ENCODE assay signal across 27 cellular contexts in the genomic region with DNA sequence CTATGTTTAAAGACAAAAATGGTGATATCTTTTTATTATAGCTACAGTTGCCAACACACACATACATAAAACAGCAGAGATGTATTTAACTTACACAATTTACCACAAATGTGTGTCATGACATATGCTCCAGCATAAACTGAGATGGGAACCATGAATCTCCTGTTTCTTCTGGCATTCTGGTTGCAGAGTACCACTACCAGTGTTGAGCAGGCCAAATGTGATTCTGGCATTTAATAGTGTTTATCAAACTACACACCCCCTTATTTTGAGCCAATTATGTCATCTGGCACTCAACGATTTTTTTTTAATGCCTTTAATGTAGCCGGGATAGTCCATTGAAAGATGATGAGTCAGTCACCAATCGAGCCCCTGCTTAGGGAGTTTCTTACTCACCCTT. TPM values are rescaled to one million over a fixed set of nuclear protein-coding genes. Genes with fewer than 3 reads are reported as not detected.
DNase-seq lines count a peak whose midpoint lies in the region; ATAC-seq, FAIRE-seq and TF ChIP-seq lines count a peak whose summit lies in the region.
"Had no signal": no experiment of that assay in that cellular context is flagged by ENCODE, and none has a peak within 500 bp of the region (broad histone marks: within the 10 kb centered on the region; RNA-seq: fewer than 3 reads in every experiment).

No MANE protein-coding gene starts in this region.

- ATAC-seq in HG03139 (IDR thresholded peaks at IDR 0.05; ENCODE audit: unreplicated experiment), result no peak
- ATAC-seq: lower lobe of right lung; naive thymus-derived CD4-positive, alpha-beta T cell had no signal

- FAIRE-seq in keratinocyte (lab: Jason Lieb, UNC), result peak; percentile 36
- FAIRE-seq: endothelial cell of umbilical vein, GM19239 had no signal

- no peaks in the 10 kb centered on the region for H3K9me3 ChIP-seq in MG63
- no peaks in the 10 kb centered on the region for H3K9me3 ChIP-seq in keratinocyte (ENCODE audit: control insufficient read depth, low read depth, low read length)
- H3K9me3 ChIP-seq: lower lobe of right lung, sigmoid colon had no signal

- H3K9me1 ChIP-seq in keratinocyte (ENCODE audit: control insufficient read depth, extremely low read depth, insufficient read depth, low read length), result no peaks in the 10 kb centered on the region

- no peak overlapping the region for H3K4me3 Mint-ChIP-seq in chondrocyte (ENCODE audit: unreplicated experiment)
- H3K4me3 Mint-ChIP-seq: CD8-positive, alpha-beta memory T cell; IgD-negative memory B cell; immature natural killer cell; naive thymus-derived CD4-positive, alpha-beta T cell had no signal

- peaks cover 17% of the 10 kb centered on the region for H3K4me1 ChIP-seq in keratinocyte (ENCODE audit: control insufficient read depth, extremely low read depth, insufficient read depth, low read length)

- H3K27ac Mint-ChIP-seq in chondrocyte (ENCODE audit: unreplicated experiment), result peak overlapping the region; percentile 14
- H3K27ac Mint-ChIP-seq: CD8-positive, alpha-beta memory T cell; IgD-negative memory B cell; immature natural killer cell; naive thymus-derived CD4-positive, alpha-beta T cell had no signal

- no peaks in the 10 kb centered on the region for H4K20me1 ChIP-seq in keratinocyte (ENCODE audit: control insufficient read depth, extremely low read depth, insufficient read depth, low read length)

- H3K27me3 Mint-ChIP-seq in chondrocyte (ENCODE audit: low read depth), result no peaks in the 10 kb centered on the region

- peak overlapping the region; percentile 44 for H3K27ac ChIP-seq in keratinocyte (ENCODE audit: control insufficient read depth, insufficient read depth, low read length)
- H3K27ac ChIP-seq: coronary artery, lower lobe of right lung, SK-N-MC had no signal

- H3K36me3 ChIP-seq in MG63, result no peaks in the 10 kb centered on the region
- H3K36me3 ChIP-seq in keratinocyte (ENCODE audit: control insufficient read depth in 2 of 2, extremely low read depth in 1 of 2, insufficient read depth in 2 of 2, low read length in 2 of 2), result no peaks in the 10 kb centered on the region
- H3K36me3 ChIP-seq: lower lobe of right lung, sigmoid colon had no signal

- DNase-seq in EL (peak; percentile 57), MG63 (peak; percentile 36), chondrocyte (ENCODE audit: low spot score) (no peak), keratinocyte (ENCODE audit: low read depth, low spot score) (no peak), COR-L47 (lab: John Stamatoyannopoulos, UW) (no peak), NCI-H2196 treated with DMSO at 0.1 percent for 48 hours (lab: John Stamatoyannopoulos, UW; ENCODE audit: unreplicated experiment) (no peak)
- no peak for DNase-seq in stimulated activated CD4-positive, alpha-beta T cell treated with anti-CD3 and anti-CD28 coated beads, Interleukin-15, amount 100 ng/mL, for 24 hours
- DNase-seq: activated CD4-positive, alpha-beta T cell treated with anti-CD3 and anti-CD28 coated beads for 48 hours; activated CD8-positive, alpha-beta memory T cell treated with anti-CD3 and anti-CD28 coated beads, Interleukin-2, amount 50 U/mL, for 4 hours; activated gamma-delta T cell treated with Interleukin-2 at 50 U/mL for 16 hours; aorta; CD8-positive, alpha-beta memory T cell; DND-41; H7; head of caudate nucleus; immature natural killer cell; lower lobe of right lung; naive thymus-derived CD4-positive, alpha-beta T cell; NCI-H774; sigmoid colon; stimulated activated CD4-positive, alpha-beta T cell treated with anti-CD3 and anti-CD28 coated beads, Interleukin-2, amount 100 ng/mL, for 48 hours had no signal

- no peaks in the 10 kb centered on the region for H3K9me3 Mint-ChIP-seq in chondrocyte (ENCODE audit: low read depth)
- H3K9me3 Mint-ChIP-seq: immature natural killer cell; naive thymus-derived CD4-positive, alpha-beta T cell had no signal

- H3K36me3 Mint-ChIP-seq in chondrocyte (ENCODE audit: low read depth), result no peaks in the 10 kb centered on the region
- H3K36me3 Mint-ChIP-seq: CD8-positive, alpha-beta memory T cell; immature natural killer cell; naive thymus-derived CD4-positive, alpha-beta T cell had no signal

- no peak for TF ChIP-seq CTCF in chondrocyte (IDR thresholded peaks at IDR 0.05)
- TF ChIP-seq CTCF in keratinocyte (optimal IDR thresholded peaks at IDR 0.05 in 1 of 3, IDR thresholded peaks at IDR 0.05 in 1 of 3, conservative IDR thresholded peaks at IDR 0.05 in 1 of 3; ENCODE audit: extremely low read depth in 1 of 3, insufficient read depth in 2 of 3, low read length in 3 of 3), result no peak

- H3K27me3 ChIP-seq in MG63 (no peaks in the 10 kb centered on the region), keratinocyte (ENCODE audit: control insufficient read depth, extremely low read depth, insufficient read depth, low read length) (no peaks in the 10 kb centered on the region)
- H3K27me3 ChIP-seq: sigmoid colon had no signal

- dilution Hi-C loops in keratinocyte (cut with MboI; ENCODE audit: extremely low pct_ligation_motif_present, low sequenced_read_pairs), result no loop called here

- no peak overlapping the region for H2AFZ ChIP-seq in keratinocyte (ENCODE audit: control insufficient read depth, low read length)

- no peaks in the 10 kb centered on the region for H3K79me2 ChIP-seq in keratinocyte (ENCODE audit: control insufficient read depth, insufficient read depth, low read length)

- H3K4me2 ChIP-seq in keratinocyte (ENCODE audit: control insufficient read depth, extremely low read depth, insufficient read depth, low read depth, low read length), result no peak overlapping the region

- H3K4me3 ChIP-seq in MG63, result no peak overlapping the region
- no peak overlapping the region for H3K4me3 ChIP-seq in keratinocyte (ENCODE audit: control insufficient read depth in 2 of 3, extremely low read depth in 1 of 3, insufficient read depth in 2 of 3, low read depth in 1 of 3, low read length in 3 of 3)
- H3K4me3 ChIP-seq: coronary artery, lower lobe of right lung, sigmoid colon, SK-N-MC had no signal

- H3K9ac ChIP-seq in keratinocyte (ENCODE audit: control insufficient read depth, extremely low read depth, insufficient read depth, low read length), result no peak overlapping the region

- H3K4me1 Mint-ChIP-seq in chondrocyte (ENCODE audit: low read depth), result peaks cover 17% of the 10 kb centered on the region

RNA-seq across cellular contexts. Expression of a gene that starts 59.0 kb away (rescaled TPM):
- total RNA-seq in MG63 (2014; rRNA removed; shearing (Covaris generic); ENCODE audit: low replicate concordance), result 29.2 and 48.5 TPM in 2 replicates
- total RNA-seq in chondrocyte, result 24.1 to 52.8 TPM (median 48.0 TPM) in 3 replicates
- polyA plus RNA-seq in keratinocyte, result 99.6 to 135 TPM (median 129 TPM) in 3 replicates
- 264 TPM for polyA plus RNA-seq in keratinocyte (2011; ENCODE audit: low read depth)
- 153 and 181 TPM in 2 replicates for polyA plus RNA-seq in keratinocyte (2011; cell fraction: cytosol; rRNA removed)
- polyA plus RNA-seq in keratinocyte (2011; cell fraction: nucleus; rRNA removed), result 73.6 and 80.3 TPM in 2 replicates
- polyA plus RNA-seq in keratinocyte (2012; ENCODE audit: low replicate concordance), result 66.5 and 140 TPM in 2 replicates
- polyA minus RNA-seq in keratinocyte, result 36.9 to 56.3 TPM (median 40.5 TPM) in 3 replicates
- polyA minus RNA-seq in keratinocyte (2011; cell fraction: cytosol; rRNA and poly(A)+ RNA removed), result 66.2 TPM
- 20.3 and 30.7 TPM in 2 replicates for polyA minus RNA-seq in keratinocyte (2011; cell fraction: nucleus; rRNA and poly(A)+ RNA removed)
- total RNA-seq: CD8-positive, alpha-beta memory T cell had no signal
- polyA plus RNA-seq: IgD-negative memory B cell had no signal

Comparison
In these comparisons a context has a peak if more than half of its experiments do, and no peak if none do; other contexts are left out.
1. DNase-seq: peak in EL (single experiment) and MG63 (single experiment); none in chondrocyte (single experiment), keratinocyte (single experiment), stimulated activated CD4-positive, alpha-beta T cell treated with anti-CD3 and anti-CD28 coated beads, Interleukin-15, amount 100 ng/mL, for 24 hours (single experiment), COR-L47 (single experiment) and NCI-H2196 treated with DMSO at 0.1 percent for 48 hours (single experiment).